In the genomic region with DNA sequence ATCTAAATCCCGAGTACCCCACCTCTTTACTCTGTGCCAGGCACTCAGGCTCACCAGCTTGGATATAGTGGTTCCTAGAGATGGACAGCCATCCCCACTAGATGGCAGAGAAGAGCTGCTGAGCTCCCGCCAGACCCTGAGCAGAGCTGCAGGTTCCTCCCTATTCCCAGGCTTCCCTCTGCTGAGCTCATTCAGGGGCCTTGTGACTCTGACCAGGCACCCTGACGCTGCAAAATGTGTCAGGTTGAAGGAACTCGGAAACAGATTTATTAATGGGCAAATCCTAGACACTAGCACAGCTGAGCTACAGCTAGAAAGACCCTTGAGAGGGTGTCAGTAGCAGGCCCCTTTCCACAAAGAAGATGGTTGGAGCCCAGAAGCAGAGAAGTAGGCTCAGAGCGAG, we compare ENCODE assay signal across 8 cellular contexts. TPM values are rescaled to one million over a fixed set of nuclear protein-coding genes. Genes with fewer than 3 reads are reported as not detected.
DNase-seq lines count a peak whose midpoint lies in the region; ATAC-seq and TF ChIP-seq lines count a peak whose summit lies in the region.

No MANE protein-coding gene starts in this region.

- 22% methylated on average over 5 of the region's 5 CpGs for WGBS in liver

- H3K79me2 ChIP-seq in ACC112 (ENCODE audit: control insufficient read depth, insufficient read depth, low read length, unreplicated experiment), result no peaks in the 10 kb centered on the region

- DNase-seq in NCI-H510A (lab: John Stamatoyannopoulos, UW) (peak; percentile 26), dorsolateral prefrontal cortex (peak; percentile 66 to 94 (median 88))
- peak; percentile 65 for DNase-seq in activated CD4-positive, alpha-beta T cell treated with anti-CD3 and anti-CD28 coated beads for 48 hours
- peak; percentile 38 for DNase-seq in stimulated activated CD4-positive, alpha-beta T cell treated with anti-CD3 and anti-CD28 coated beads, Interleukin-4, amount 100 ng/mL, for 1 hour

- H3K4me1 ChIP-seq in ACC112 (ENCODE audit: control insufficient read depth, insufficient read depth, low read length, unreplicated experiment) (peaks cover 43% of the 10 kb centered on the region), liver (ENCODE audit: control insufficient read depth in 4 of 4, insufficient read depth in 4 of 4, low read length in 3 of 4) (peaks cover 0 to 15% (median 8%) of the 10 kb centered on the region in 4 donors)

- H3K9ac ChIP-seq in liver (ENCODE audit: low read depth in 1 of 2, low read length in 2 of 2), result peak overlapping the region in 1 of 2 donors; percentile 23

- TF ChIP-seq RAD21 in liver (IDR thresholded peaks at IDR 0.05), result peak; percentile 99 to 100

- no peaks in the 10 kb centered on the region for H3K27me3 ChIP-seq in ACC112 (ENCODE audit: insufficient read depth, low read length)
- no peaks in the 10 kb centered on the region for H3K27me3 ChIP-seq in dorsolateral prefrontal cortex
- no peaks in the 10 kb centered on the region for H3K27me3 ChIP-seq in liver (ENCODE audit: control insufficient read depth in 4 of 4, insufficient read depth in 4 of 4, low read length in 3 of 4)

- intact Hi-C loops in dorsolateral prefrontal cortex (cut with DNase I), result loop anchor here (1.0 to 10.0 kb wide), 8 partner anchors 112 to 447 kb away; a partner anchor contains a TSS

- no peak overlapping the region for H2AFZ ChIP-seq in ACC112 (ENCODE audit: low read length, unreplicated experiment)

- H3K4me3 ChIP-seq in ACC112 (ENCODE audit: low read depth, low read length) (no peak overlapping the region), dorsolateral prefrontal cortex (peak overlapping the region in 20 of 59 donors; percentile 1 to 38 (median 27)), liver (ENCODE audit: low read depth in 1 of 3, low read length in 3 of 3) (no peak overlapping the region)

- TF ChIP-seq CTCF in dorsolateral prefrontal cortex (IDR thresholded peaks at IDR 0.05 in 54 of 56, conservative IDR thresholded peaks at IDR 0.05 in 2 of 56; ENCODE audit: low read depth in 1 of 56, partially characterized antibody in 56 of 56), result peak; percentile 77 to 99 (median 94)
- TF ChIP-seq CTCF in liver (IDR thresholded peaks at IDR 0.05; ENCODE audit: low read depth, low read length, missing input control), result peak; percentile 92

- ATAC-seq in GM18517 (IDR thresholded peaks at IDR 0.05; ENCODE audit: unreplicated experiment) (peak; percentile 77), HG03378 (IDR thresholded peaks at IDR 0.05; ENCODE audit: unreplicated experiment) (peak; percentile 84)

- H3K27ac ChIP-seq in ACC112 (ENCODE audit: low read depth, low read length), result peak overlapping the region; percentile 61; the same call in 1 of the 2 replicates
- H3K27ac ChIP-seq in dorsolateral prefrontal cortex, result peak overlapping the region; percentile 23 to 97 (median 89)
- peak overlapping the region; percentile 37 to 82 for H3K27ac ChIP-seq in liver (ENCODE audit: low read depth in 1 of 2, low read length in 2 of 2)

- H3K36me3 ChIP-seq in ACC112 (ENCODE audit: insufficient read depth, low read length), result no peaks in the 10 kb centered on the region
- peaks cover 0 to 7% (median 0%) of the 10 kb centered on the region in 4 donors for H3K36me3 ChIP-seq in liver (ENCODE audit: control insufficient read depth in 4 of 4, insufficient read depth in 3 of 4, low read depth in 1 of 4, low read length in 3 of 4)

- H3K9me3 ChIP-seq in liver (ENCODE audit: control insufficient read depth in 4 of 4, low read length in 3 of 4), result no peaks in the 10 kb centered on the region

TF ChIP-seq in liver, 16 proteins besides CTCF, POLR2A, EP300 and RAD21:
- TF ChIP-seq NR2F2 (IDR thresholded peaks at IDR 0.05) (no peak), HNF4A (conservative IDR thresholded peaks at IDR 0.05) (peak in 1 of 2 donors; percentile 6), JUND (IDR thresholded peaks at IDR 0.05) (peak in 1 of 2 donors; percentile 26)

RNA-seq across cellular contexts. Expression of a gene that starts 38.2 kb away (rescaled TPM):
- 1 to 10 TPM in 42 of 120 experiments, under 1 TPM in 74, not detected in 4; 0.18 to 3.1 (median 0.82) TPM for total RNA-seq in dorsolateral prefrontal cortex
- total RNA-seq in liver, result not detected
- polyA plus RNA-seq in liver, result not detected

RNA-seq across cellular contexts. Expression of a gene that starts 50.2 kb away (rescaled TPM):
- total RNA-seq in dorsolateral prefrontal cortex (10 to 100 TPM; 38.5 to 96.5 (median 58.5) TPM), liver (10 to 100 TPM; 14.9 to 25.8 TPM)
- 1 to 10 TPM; 3.3 to 6.3 TPM for polyA plus RNA-seq in liver

RNA-seq across cellular contexts. Expression of a gene that starts 50.5 kb away (rescaled TPM):
- total RNA-seq in dorsolateral prefrontal cortex (10 to 100 TPM; 23.7 to 45.4 (median 31.5) TPM), liver (10 to 100 TPM; 16.9 to 17.1 TPM)
- polyA plus RNA-seq in liver, result 10 to 100 TPM; 17.4 to 24.8 TPM

RNA-seq across cellular contexts. Expression of a gene that starts 52.7 kb away (rescaled TPM):
- not detected for total RNA-seq in dorsolateral prefrontal cortex
- not detected for total RNA-seq in liver
- not detected for polyA plus RNA-seq in liver

Comparison
In these comparisons a context has a peak if more than half of its experiments do, and no peak if none do; other contexts are left out.
1. DNase-seq: peak in every context shown above with its lines; median percentile 88 in dorsolateral prefrontal cortex; 65 in activated CD4-positive, alpha-beta T cell treated with anti-CD3 and anti-CD28 coated beads for 48 hours; 38 in stimulated activated CD4-positive, alpha-beta T cell treated with anti-CD3 and anti-CD28 coated beads, Interleukin-4, amount 100 ng/mL, for 1 hour; 26 in NCI-H510A.